In the genomic region with DNA sequence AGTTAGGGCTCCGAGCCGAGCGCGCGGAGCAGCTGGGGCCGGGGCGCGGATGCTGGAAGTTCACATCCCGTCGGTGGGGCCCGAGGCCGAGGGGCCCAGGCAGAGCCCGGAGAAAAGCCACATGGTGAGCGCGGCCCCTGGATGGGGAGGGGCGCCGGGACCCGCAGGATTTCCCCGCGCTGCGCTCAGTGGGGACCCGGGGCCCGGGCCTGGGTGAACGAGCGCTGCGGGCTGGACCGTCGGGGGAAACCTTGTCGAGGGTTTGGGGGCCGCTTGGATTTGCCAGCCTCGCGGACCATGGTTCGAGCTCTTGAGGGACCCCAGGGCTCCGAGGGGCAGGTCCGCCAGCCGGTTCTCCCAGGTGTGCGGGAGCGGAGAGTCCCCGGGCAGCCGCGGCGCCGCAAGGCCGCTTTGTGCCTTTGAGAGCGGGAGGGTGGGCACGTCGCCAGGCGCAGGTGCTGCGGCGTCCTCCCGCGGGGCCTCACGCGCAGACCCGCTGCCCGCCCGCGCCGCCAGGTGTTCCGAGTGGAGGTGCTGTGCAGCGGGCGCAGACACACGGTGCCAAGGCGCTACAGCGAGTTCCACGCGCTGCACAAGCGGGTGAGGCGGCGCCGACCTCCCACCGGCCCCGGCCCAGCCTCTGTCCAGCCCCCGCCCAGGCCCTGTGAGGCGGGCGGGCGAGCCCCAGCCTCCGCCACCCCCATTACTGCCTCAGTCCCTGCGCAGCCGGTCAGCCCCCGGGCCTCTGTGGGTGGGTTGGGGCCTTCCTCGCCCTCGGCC, we compare ENCODE assay signal across 8 cellular contexts. TPM values are rescaled to one million over a fixed set of nuclear protein-coding genes. Genes with fewer than 3 reads are reported as not detected.
DNase-seq lines count a peak whose midpoint lies in the region; ATAC-seq and TF ChIP-seq lines count a peak whose summit lies in the region.

SNX22 (plus strand) TSS at position 5 of the 780 bp plus-strand sequence; CDS start at position 50, 45 bp downstream.

- H3K9me3 Mint-ChIP-seq in activated CD4-positive, alpha-beta T cell treated with anti-CD3 and anti-CD28 coated beads, Interleukin-2, amount 10 ng/mL, durations not matched to agents 7 days and 5 days: no peaks in the 10 kb centered on the region
- no peaks in the 10 kb centered on the region for H3K9me3 Mint-ChIP-seq in progenitor cell of endocrine pancreas (ENCODE audit: low read depth)

- H3K4me3 ChIP-seq in fibroblast of villous mesenchyme (ENCODE audit: low read depth, low read length): peak within 1 kb of the TSS; percentile 62

- H3K36me3 Mint-ChIP-seq in activated CD4-positive, alpha-beta T cell treated with anti-CD3 and anti-CD28 coated beads, Interleukin-2, amount 10 ng/mL, durations not matched to agents 7 days and 5 days (ENCODE audit: low read depth): peaks cover 10% of the 10 kb centered on the region
- H3K36me3 Mint-ChIP-seq in progenitor cell of endocrine pancreas (ENCODE audit: insufficient read depth): peaks cover 5% of the 10 kb centered on the region

- H3K27ac Mint-ChIP-seq in activated CD4-positive, alpha-beta T cell treated with anti-CD3 and anti-CD28 coated beads, Interleukin-2, amount 10 ng/mL, durations not matched to agents 7 days and 5 days: peak within 1 kb of the TSS; percentile 76
- H3K27ac Mint-ChIP-seq in progenitor cell of endocrine pancreas: peak within 1 kb of the TSS; percentile 16

- TF ChIP-seq CTCF in fibroblast of villous mesenchyme (IDR thresholded peaks at IDR 0.05; ENCODE audit: insufficient read depth, low read depth, low read length) (no peak), progenitor cell of endocrine pancreas (IDR thresholded peaks at IDR 0.05; ENCODE audit: unreplicated experiment) (no peak)

- peak within 1 kb of the TSS; percentile 72 for H3K4me3 Mint-ChIP-seq in activated CD4-positive, alpha-beta T cell treated with anti-CD3 and anti-CD28 coated beads, Interleukin-2, amount 10 ng/mL, durations not matched to agents 7 days and 5 days
- peak within 1 kb of the TSS; percentile 72 for H3K4me3 Mint-ChIP-seq in progenitor cell of endocrine pancreas (ENCODE audit: low read depth)

- peak; percentile 53 for DNase-seq in activated T-cell treated with anti-CD3 and anti-CD28 coated beads, Interleukin-2, amount 50 U/mL, for 1 hour
- no peak for DNase-seq in activated T-cell treated with anti-CD3 and anti-CD28 coated beads, Interleukin-2, amount 50 U/mL, for 48 hours
- DNase-seq in activated CD4-positive, alpha-beta T cell treated with anti-CD3 and anti-CD28 coated beads, Interleukin-2, amount 10 ng/mL, durations not matched to agents 7 days and 5 days: no peak
- no peak for DNase-seq in fibroblast of villous mesenchyme (ENCODE audit: low read depth)
- DNase-seq in progenitor cell of endocrine pancreas (ENCODE audit: low spot score, unreplicated experiment): peak; percentile 25

- H3K4me1 Mint-ChIP-seq in activated CD4-positive, alpha-beta T cell treated with anti-CD3 and anti-CD28 coated beads, Interleukin-2, amount 10 ng/mL, durations not matched to agents 7 days and 5 days: peaks cover 32% of the 10 kb centered on the region
- peaks cover 13% of the 10 kb centered on the region for H3K4me1 Mint-ChIP-seq in progenitor cell of endocrine pancreas (ENCODE audit: low read depth)

- ATAC-seq in HG03108 (IDR thresholded peaks at IDR 0.05; ENCODE audit: unreplicated experiment) (peak; percentile 6), GM21717 (IDR thresholded peaks at IDR 0.05; ENCODE audit: unreplicated experiment) (no peak), GM18861 (IDR thresholded peaks at IDR 0.05; ENCODE audit: unreplicated experiment) (no peak)

- peaks cover 3% of the 10 kb centered on the region for H3K27me3 Mint-ChIP-seq in activated CD4-positive, alpha-beta T cell treated with anti-CD3 and anti-CD28 coated beads, Interleukin-2, amount 10 ng/mL, durations not matched to agents 7 days and 5 days
- peaks cover 26% of the 10 kb centered on the region for H3K27me3 Mint-ChIP-seq in progenitor cell of endocrine pancreas

- CTCF ChIA-PET in activated CD4-positive, alpha-beta T cell treated with anti-CD3 and anti-CD28 coated beads, Interleukin-2, amount 10 ng/mL, durations not matched to agents 7 days and 5 days (lab: Charles Lee): interaction anchor here (1.5 to 8.5 kb wide), 4 partner anchors 12 to 40 kb away, joined by 4 to 60 read pairs (median 8); partner anchors contain the start of gene PPIB

- POLR2A ChIA-PET in activated CD4-positive, alpha-beta T cell treated with anti-CD3 and anti-CD28 coated beads, Interleukin-2, amount 10 ng/mL, durations not matched to agents 7 days and 5 days (lab: Charles Lee): no interaction called here

RNA-seq across cellular contexts. Expression of gene SNX22, which starts in this region (rescaled TPM):
- under 1 TPM; 0.50 to 0.60 TPM for total RNA-seq in activated CD4-positive, alpha-beta T cell treated with anti-CD3 and anti-CD28 coated beads, Interleukin-2, amount 10 ng/mL, durations not matched to agents 7 days and 5 days
- total RNA-seq in fibroblast of villous mesenchyme: under 0.01 and 0.32 TPM in 2 replicates
- total RNA-seq in progenitor cell of endocrine pancreas: 7.3 and 8.1 TPM in 2 replicates

Comparison
In these comparisons a context has a peak if more than half of its experiments do, and no peak if none do; other contexts are left out.
1. DNase-seq: peak in activated T-cell treated with anti-CD3 and anti-CD28 coated beads, Interleukin-2, amount 50 U/mL, for 1 hour (single experiment) and progenitor cell of endocrine pancreas (single experiment); none in activated T-cell treated with anti-CD3 and anti-CD28 coated beads, Interleukin-2, amount 50 U/mL, for 48 hours (0 of 2), activated CD4-positive, alpha-beta T cell treated with anti-CD3 and anti-CD28 coated beads, Interleukin-2, amount 10 ng/mL, durations not matched to agents 7 days and 5 days (single experiment) and fibroblast of villous mesenchyme (single experiment).